ENCODE assay signal across 9 cellular contexts in the genomic region with DNA sequence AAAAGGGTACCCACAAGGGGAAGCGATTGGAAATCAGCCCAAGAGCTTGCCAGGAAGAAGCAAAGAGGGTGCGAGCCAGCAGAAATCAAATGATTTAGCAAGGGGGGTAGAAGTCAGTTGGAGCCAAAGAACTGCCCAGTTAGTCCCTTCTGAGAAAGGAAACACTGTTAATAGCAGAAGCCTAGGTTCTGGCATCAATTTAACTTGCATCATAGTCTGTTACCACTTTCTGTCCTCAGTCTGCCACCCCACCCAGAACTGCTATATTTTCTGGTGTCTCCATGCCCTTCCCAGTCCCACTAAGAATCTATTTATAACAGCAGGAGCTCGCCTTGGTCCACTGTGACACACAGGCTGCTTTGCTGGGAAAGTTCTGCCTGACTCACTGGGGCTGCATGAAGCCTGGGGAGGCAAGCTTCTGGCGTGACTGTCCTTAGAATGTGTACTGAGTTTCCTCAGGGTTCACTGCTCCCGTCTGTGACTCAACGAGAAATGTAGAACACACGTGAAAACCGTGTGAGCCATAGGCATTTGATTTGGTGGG.
DNase-seq lines count a peak whose midpoint lies in the region; ATAC-seq and TF ChIP-seq lines count a peak whose summit lies in the region.
"Had no signal": no experiment of that assay in that cellular context is flagged by ENCODE, and none has a peak within 500 bp of the region (broad histone marks: within the 10 kb centered on the region; RNA-seq: fewer than 3 reads in every experiment).

No MANE protein-coding gene starts in this region.

- H3K9ac ChIP-seq in Karpas-422 (ENCODE audit: low read length) = no peak overlapping the region

- intact Hi-C loops in vagina (cut with DNase I) = loop anchor here (10.0 kb wide), 1 partner anchor 759 kb away; no protein-coding TSS in a partner anchor

- DNase-seq in M059J (ENCODE audit: low read depth) = peak; percentile 94
- DNase-seq in midbrain (lab: John Stamatoyannopoulos, UW) = peak; percentile 43
- DNase-seq in vagina (ENCODE audit: extremely low spot score in 2 of 2) = peak in 1 of 2 donors; percentile 91
- no peak for DNase-seq in Karpas-422
- DNase-seq in NCI-H345 (lab: John Stamatoyannopoulos, UW) = no peak
- DNase-seq: activated CD4-positive, alpha-beta memory T cell treated with anti-CD3 and anti-CD28 coated beads, Interleukin-2, amount 10 ng/mL, durations not matched to agents 7 days and 5 days; NCI-H510A treated with DMSO at 0.1 percent for 48 hours had no signal

- H3K27me3 ChIP-seq in vagina = no peaks in the 10 kb centered on the region
- no peaks in the 10 kb centered on the region for H3K27me3 ChIP-seq in Karpas-422 (ENCODE audit: low read length)

- H3K27ac ChIP-seq in vagina (peak overlapping the region; percentile 58), Karpas-422 (ENCODE audit: low read length) (no peak overlapping the region)

- H3K4me3 ChIP-seq in vagina = no peak overlapping the region
- H3K4me3 ChIP-seq in Karpas-422 (ENCODE audit: low read length) = no peak overlapping the region

- TF ChIP-seq CTCF in vagina (IDR thresholded peaks at IDR 0.05) = no peak

- peak; percentile 89 for ATAC-seq in esophagus mucosa
- ATAC-seq in HG02588 (IDR thresholded peaks at IDR 0.05; ENCODE audit: unreplicated experiment) = no peak

- H3K79me2 ChIP-seq in Karpas-422 (ENCODE audit: low read length) = no peaks in the 10 kb centered on the region

- no peaks in the 10 kb centered on the region for H3K9me2 ChIP-seq in Karpas-422 (replicated peaks; ENCODE audit: insufficient read depth, low read length)

- H3K9me3 ChIP-seq in vagina = no peaks in the 10 kb centered on the region
- no peaks in the 10 kb centered on the region for H3K9me3 ChIP-seq in Karpas-422 (ENCODE audit: low read length)

- H4K20me1 ChIP-seq in Karpas-422 (ENCODE audit: insufficient read depth, low read depth, low read length) = no peaks in the 10 kb centered on the region

- no peak overlapping the region for H2AFZ ChIP-seq in Karpas-422 (ENCODE audit: low read length)

- no peaks in the 10 kb centered on the region for H3K36me3 ChIP-seq in vagina
- no peaks in the 10 kb centered on the region for H3K36me3 ChIP-seq in Karpas-422 (ENCODE audit: insufficient read depth, low read length)

- no peak overlapping the region for H3K4me2 ChIP-seq in Karpas-422 (ENCODE audit: low read depth, low read length, poor library complexity, severe bottlenecking)

- peaks cover 5% of the 10 kb centered on the region for H3K4me1 ChIP-seq in vagina
- no peaks in the 10 kb centered on the region for H3K4me1 ChIP-seq in Karpas-422 (ENCODE audit: low read length)

- no peak for TF ChIP-seq POLR2A in vagina (IDR thresholded peaks at IDR 0.05)

Comparison
In these comparisons a context has a peak if more than half of its experiments do, and no peak if none do; other contexts are left out.
1. DNase-seq: peak in M059J (single experiment) and midbrain (single experiment); none in Karpas-422 (single experiment) and NCI-H345 (single experiment).